27 cellular contexts compared by ENCODE assay signal in genomic region chr5:96388186-96388585, GRCh38. TPM values are rescaled to one million over a fixed set of nuclear protein-coding genes. Genes with fewer than 3 reads are reported as not detected.
DNase-seq lines count a peak whose midpoint lies in the region; ATAC-seq and TF ChIP-seq lines count a peak whose summit lies in the region.
"Had no signal": no experiment of that assay in that cellular context is flagged by ENCODE, and none has a peak within 500 bp of the region (broad histone marks: within the 10 kb centered on the region; RNA-seq: fewer than 3 reads in every experiment).

No MANE protein-coding gene starts in this region.

- H3K4me1 ChIP-seq in IMR-90 (ENCODE audit: control insufficient read depth, insufficient read depth, low read length), result peaks cover 5% of the 10 kb centered on the region; the same call in 1 of the 2 replicates
- H3K4me1 ChIP-seq: upper lobe of left lung had no signal

- peaks cover 4% of the 10 kb centered on the region; the same call in 1 of the 2 replicates for H3K27me3 ChIP-seq in IMR-90 (ENCODE audit: control insufficient read depth, insufficient read depth, low read length)
- H3K27me3 ChIP-seq: adrenal gland, upper lobe of left lung had no signal

- TF ChIP-seq CTCF in IMR-90 (conservative IDR thresholded peaks at IDR 0.05; ENCODE audit: low read depth, low read length) (no peak), astrocyte of the cerebellum (IDR thresholded peaks at IDR 0.05; ENCODE audit: low read depth, low read length, missing control alignments) (no peak)

- DNase-seq in Daoy (ENCODE audit: low read depth), result peak; percentile 51
- DNase-seq in IMR-90, result peak; percentile 42
- peak; percentile 1 for DNase-seq in astrocyte of the cerebellum (ENCODE audit: low read depth)
- DNase-seq in fibroblast of the conjunctiva (ENCODE audit: low read depth), result peak; percentile 85
- no peak for DNase-seq in posterior cingulate gyrus
- no peak for DNase-seq in stimulated activated naive B cell treated with anti-CD40 and anti-IgM and Interleukin-4, amounts not matched to agents 10 μg/mL and 1 μg/mL and 100 μg/mL, for 72 hours
- DNase-seq: activated CD4-positive, alpha-beta T cell treated with anti-CD3 and anti-CD28 coated beads for 36 hours; activated naive CD4-positive, alpha-beta T cell; adrenal gland; Calu3; central memory CD4-positive, alpha-beta T cell; hippocampal formation; immature natural killer cell; Kasumi-1; left ventricle myocardium inferior; naive thymus-derived CD4-positive, alpha-beta T cell; NCI-H1048; NCI-H1694 treated with DMSO at 0.1 percent for 48 hours; NCI-H526; nucleus accumbens; stimulated activated CD4-positive, alpha-beta T cell treated with anti-CD3 and anti-CD28 coated beads, Interleukin-1b, Interleukin-23, amount 100 ng/mL, for 48 hours; upper lobe of left lung had no signal

- H3K27ac ChIP-seq in IMR-90 (ENCODE audit: insufficient read depth, low read length), result no peak overlapping the region
- H3K27ac ChIP-seq: adrenal gland, C4-2B, left ventricle myocardium inferior, skin epidermis, upper lobe of left lung had no signal

- no peak overlapping the region for H2BK5ac ChIP-seq in IMR-90 (ENCODE audit: low read depth, low read length, poor library complexity, severe bottlenecking)

- in situ Hi-C loops in IMR-90 (cut with MboI; ENCODE audit: low sequenced_read_pairs), result no loop called here
- in situ Hi-C loops in astrocyte of the cerebellum (cut with HindIII; ENCODE audit: low sequenced_read_pairs), result no loop called here

- H3K9me1 ChIP-seq in IMR-90 (ENCODE audit: insufficient read depth, low read length), result no peaks in the 10 kb centered on the region

- H3K4me3 ChIP-seq in IMR-90 (ENCODE audit: insufficient read depth, low read depth, low read length), result no peak overlapping the region
- H3K4me3 ChIP-seq in astrocyte of the cerebellum (ENCODE audit: low read depth, low read length), result no peak overlapping the region
- H3K4me3 ChIP-seq: adrenal gland, left ventricle myocardium inferior, skin epidermis, upper lobe of left lung had no signal

- H3K4me3 Mint-ChIP-seq in stimulated activated naive B cell treated with anti-CD40 and anti-IgM and Interleukin-4, amounts not matched to agents 10 μg/mL and 1 μg/mL and 100 μg/mL, for 72 hours, result no peak overlapping the region
- H3K4me3 Mint-ChIP-seq: activated CD4-positive, alpha-beta T cell treated with anti-CD3 and anti-CD28 coated beads for 36 hours; immature natural killer cell; naive thymus-derived CD4-positive, alpha-beta T cell had no signal

- no peak overlapping the region for H3K56ac ChIP-seq in IMR-90 (ENCODE audit: extremely low read depth, insufficient read depth, low read length)

- H3K27ac Mint-ChIP-seq in stimulated activated naive B cell treated with anti-CD40 and anti-IgM and Interleukin-4, amounts not matched to agents 10 μg/mL and 1 μg/mL and 100 μg/mL, for 72 hours, result no peak overlapping the region
- H3K27ac Mint-ChIP-seq: activated CD4-positive, alpha-beta T cell treated with anti-CD3 and anti-CD28 coated beads for 36 hours; immature natural killer cell had no signal

- H3K9me3 ChIP-seq in IMR-90 (ENCODE audit: control insufficient read depth, insufficient read depth, low read length), result no peaks in the 10 kb centered on the region
- H3K9me3 ChIP-seq: adrenal gland, left ventricle myocardium inferior, upper lobe of left lung had no signal

- no peak overlapping the region for H2BK20ac ChIP-seq in IMR-90 (ENCODE audit: low read depth, low read length)

- no peak overlapping the region for H4K91ac ChIP-seq in IMR-90 (ENCODE audit: insufficient read depth, low read depth, low read length)

- H3K36me3 Mint-ChIP-seq in stimulated activated naive B cell treated with anti-CD40 and anti-IgM and Interleukin-4, amounts not matched to agents 10 μg/mL and 1 μg/mL and 100 μg/mL, for 72 hours, result no peaks in the 10 kb centered on the region
- H3K36me3 Mint-ChIP-seq: immature natural killer cell; naive thymus-derived CD4-positive, alpha-beta T cell had no signal

- CTCF ChIA-PET in IMR-90 (lab: Yijun Ruan, JAX), result no interaction called here

- H3K23ac ChIP-seq in IMR-90 (ENCODE audit: low read depth, low read length), result no peak overlapping the region

- no peak overlapping the region for H2AFZ ChIP-seq in IMR-90 (replicated peaks; ENCODE audit: low read length, poor library complexity)

- H3K14ac ChIP-seq in IMR-90 (replicated peaks; ENCODE audit: low read depth, low read length), result no peak overlapping the region

- dilution Hi-C loops in IMR-90 (cut with HindIII; ENCODE audit: low sequenced_read_pairs, unreplicated experiment), result no loop called here

- H2BK15ac ChIP-seq in IMR-90 (ENCODE audit: low read depth, low read length), result no peak overlapping the region

- no peak overlapping the region for H3K4me2 ChIP-seq in IMR-90 (ENCODE audit: low read depth, low read length)

- H3K4me1 Mint-ChIP-seq in stimulated activated naive B cell treated with anti-CD40 and anti-IgM and Interleukin-4, amounts not matched to agents 10 μg/mL and 1 μg/mL and 100 μg/mL, for 72 hours, result no peaks in the 10 kb centered on the region
- H3K4me1 Mint-ChIP-seq: activated CD4-positive, alpha-beta T cell treated with anti-CD3 and anti-CD28 coated beads for 36 hours; immature natural killer cell; naive thymus-derived CD4-positive, alpha-beta T cell had no signal

- no peaks in the 10 kb centered on the region for H3K36me3 ChIP-seq in IMR-90 (ENCODE audit: control insufficient read depth, insufficient read depth, low read length)
- H3K36me3 ChIP-seq: adrenal gland, left ventricle myocardium inferior, upper lobe of left lung had no signal

- H3K27me3 Mint-ChIP-seq in stimulated activated naive B cell treated with anti-CD40 and anti-IgM and Interleukin-4, amounts not matched to agents 10 μg/mL and 1 μg/mL and 100 μg/mL, for 72 hours, result peaks cover 8 to 14% of the 10 kb centered on the region in 2 donors

- intact Hi-C loops in IMR-90 (cut with micrococcal nuclease), result no loop called here
- intact Hi-C loops in posterior cingulate gyrus (cut with DNase I), result no loop called here

- POLR2A ChIA-PET in IMR-90 (lab: Charles Lee; ENCODE audit: unreplicated experiment), result no interaction called here

- TF ChIP-seq RAD21 in IMR-90 (IDR thresholded peaks at IDR 0.05; ENCODE audit: low read length), result no peak

- no peak for TF ChIP-seq POLR2A in IMR-90 (IDR thresholded peaks at IDR 0.05; ENCODE audit: low read depth, low read length)

- H3K9me3 Mint-ChIP-seq in stimulated activated naive B cell treated with anti-CD40 and anti-IgM and Interleukin-4, amounts not matched to agents 10 μg/mL and 1 μg/mL and 100 μg/mL, for 72 hours, result no peaks in the 10 kb centered on the region
- H3K9me3 Mint-ChIP-seq: immature natural killer cell; naive thymus-derived CD4-positive, alpha-beta T cell had no signal

- H4K5ac ChIP-seq in IMR-90 (ENCODE audit: low read depth, low read length), result no peak overlapping the region

- no peak overlapping the region for H3K18ac ChIP-seq in IMR-90 (ENCODE audit: low read depth, low read length)

- no TSS peak for BruUV-seq in IMR-90 (replicated peaks; lab: Mats Ljungman, UMichigan)

- H4K8ac ChIP-seq in IMR-90 (ENCODE audit: low read depth in 2 of 2, low read length in 2 of 2), result no peak overlapping the region

- H3K4ac ChIP-seq in IMR-90 (ENCODE audit: low read depth, low read length), result no peak overlapping the region

- no CpG with 5 or more reads among the region's 3 CpGs for WGBS in IMR-90 (ENCODE audit: extremely low coverage in 2 of 2, insufficient read length in 1 of 2), 2 experiments

- no peak overlapping the region for H2BK120ac ChIP-seq in IMR-90 (ENCODE audit: low read depth, low read length)

- ATAC-seq in IMR-90 (ENCODE audit: low read depth), result no peak
- no peak for ATAC-seq in stimulated activated naive B cell treated with anti-CD40 and anti-IgM and Interleukin-4, amounts not matched to agents 10 μg/mL and 1 μg/mL and 100 μg/mL, for 72 hours (replicated peaks)
- no peak for ATAC-seq in GM21367 (IDR thresholded peaks at IDR 0.05; ENCODE audit: unreplicated experiment)
- ATAC-seq: activated CD4-positive, alpha-beta T cell treated with anti-CD3 and anti-CD28 coated beads for 36 hours; naive thymus-derived CD4-positive, alpha-beta T cell had no signal

- H4K20me1 ChIP-seq in IMR-90 (ENCODE audit: insufficient read depth, low read length), result no peaks in the 10 kb centered on the region

- no peak overlapping the region for H2AK9ac ChIP-seq in IMR-90 (replicated peaks; ENCODE audit: low read depth, low read length, poor library complexity)

- no peak overlapping the region for H3K9ac ChIP-seq in IMR-90 (ENCODE audit: low read depth, low read length)

- H3K79me1 ChIP-seq in IMR-90 (ENCODE audit: low read depth in 1 of 2, low read length in 2 of 2), result no peaks in the 10 kb centered on the region

- no peak overlapping the region for H2AK5ac ChIP-seq in IMR-90 (ENCODE audit: low read depth, low read length)

TF ChIP-seq in IMR-90, 13 proteins besides CTCF, POLR2A, EP300 and RAD21 (continues in another document):
- TF ChIP-seq MXI1 (IDR thresholded peaks at IDR 0.05; ENCODE audit: borderline replicate concordance, low read depth, low read length), result no peak
- no peak for TF ChIP-seq MAFK (IDR thresholded peaks at IDR 0.05; ENCODE audit: low read depth, low read length)
- TF ChIP-seq RCOR1 (IDR thresholded peaks at IDR 0.05; ENCODE audit: insufficient replicate concordance, low read length), result no peak
- no peak for TF ChIP-seq SMC3 (IDR thresholded peaks at IDR 0.05; ENCODE audit: low read depth, low read length)
- TF ChIP-seq MAZ (IDR thresholded peaks at IDR 0.05; ENCODE audit: borderline replicate concordance, low read depth, low read length), result no peak
- no peak for TF ChIP-seq ELK1 (IDR thresholded peaks at IDR 0.05; ENCODE audit: borderline replicate concordance, low read depth, low read length)
- TF ChIP-seq CHD1 (IDR thresholded peaks at IDR 0.05; ENCODE audit: low read depth, low read length), result no peak
- no peak for TF ChIP-seq RFX5 (IDR thresholded peaks at IDR 0.05; ENCODE audit: low read depth, low read length)

RNA-seq across cellular contexts. Expression of gene PCSK1, which starts 44.9 kb away (rescaled TPM):
- 0.98 and 2.2 TPM in 2 replicates for total RNA-seq in Daoy (2014; rRNA removed; shearing (Covaris generic))
- not detected in 2 replicates for total RNA-seq in IMR-90 (2012; rRNA removed)
- polyA plus RNA-seq in IMR-90 (2012; rRNA removed), result not detected in 2 replicates
- not detected in 2 replicates for polyA plus RNA-seq in IMR-90 (2012; cell fraction: cytosol; rRNA removed)
- not detected in 2 replicates for polyA plus RNA-seq in IMR-90 (2012; cell fraction: nucleus; rRNA removed; ENCODE audit: low replicate concordance)
- total RNA-seq: activated CD4-positive, alpha-beta T cell treated with anti-CD3 and anti-CD28 coated beads for 36 hours; Calu3; G401; naive thymus-derived CD4-positive, alpha-beta T cell; T-helper 2 cell treated with Interferon-gamma antibody and Interleukin-4, amounts not matched to agents 100 ng/mL and 5 ng/mL, for 36 hours had no signal
- polyA plus RNA-seq: immature natural killer cell; naive thymus-derived CD4-positive, alpha-beta T cell had no signal

Comparison
In these comparisons a context has a peak if more than half of its experiments do, and no peak if none do; other contexts are left out.
1. DNase-seq: peak in Daoy (single experiment), IMR-90 (single experiment), astrocyte of the cerebellum (single experiment) and fibroblast of the conjunctiva (single experiment); none in posterior cingulate gyrus (0 of 10) and stimulated activated naive B cell treated with anti-CD40 and anti-IgM and Interleukin-4, amounts not matched to agents 10 μg/mL and 1 μg/mL and 100 μg/mL, for 72 hours (single experiment).